1 cellular context compared by ENCODE assay signal in genomic region chr17:80970044-80970761, GRCh38.
TF ChIP-seq lines count a peak whose summit lies in the region.

No MANE protein-coding gene starts in this region.

TF ChIP-seq in HepG2, 621 proteins besides CTCF, POLR2A, EP300 and RAD21 (continued from another document and continues in another):
- TF ChIP-seq, protein P1, sequence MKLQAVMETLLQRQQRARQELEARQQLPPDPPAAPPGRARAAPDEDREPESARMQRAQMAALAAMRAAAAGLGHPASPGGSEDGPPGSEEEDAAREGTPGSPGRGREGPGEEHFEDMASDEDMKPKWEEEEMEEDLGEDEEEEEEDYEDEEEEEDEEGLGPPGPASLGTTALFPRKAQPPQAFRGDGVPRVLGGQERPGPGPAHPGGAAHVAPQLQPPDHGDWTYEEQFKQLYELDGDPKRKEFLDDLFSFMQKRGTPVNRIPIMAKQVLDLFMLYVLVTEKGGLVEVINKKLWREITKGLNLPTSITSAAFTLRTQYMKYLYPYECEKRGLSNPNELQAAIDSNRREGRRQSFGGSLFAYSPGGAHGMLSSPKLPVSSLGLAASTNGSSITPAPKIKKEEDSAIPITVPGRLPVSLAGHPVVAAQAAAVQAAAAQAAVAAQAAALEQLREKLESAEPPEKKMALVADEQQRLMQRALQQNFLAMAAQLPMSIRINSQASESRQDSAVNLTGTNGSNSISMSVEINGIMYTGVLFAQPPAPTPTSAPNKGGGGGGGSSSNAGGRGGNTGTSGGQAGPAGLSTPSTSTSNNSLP (IDR thresholded peaks at IDR 0.05; ENCODE audit: low read depth, low read length), result no peak
- TF ChIP-seq CHCHD3 (CRISPR knock-in tag; IDR thresholded peaks at IDR 0.05) (0 out of 2 replicates have a peak, but pooled peaks have one; percentile 2), ZNF441 (CRISPR knock-in tag; IDR thresholded peaks at IDR 0.05; ENCODE audit: borderline replicate concordance) (no peak), SMAD9 (CRISPR knock-in tag; IDR thresholded peaks at IDR 0.05) (no peak), POGZ (CRISPR knock-in tag; IDR thresholded peaks at IDR 0.05) (no peak), ZBED4 (CRISPR knock-in tag; IDR thresholded peaks at IDR 0.05; ENCODE audit: borderline replicate concordance) (no peak), NR3C1 (CRISPR knock-in tag; IDR thresholded peaks at IDR 0.05) (no peak), ZNF329 (CRISPR knock-in tag; IDR thresholded peaks at IDR 0.05; ENCODE audit: low read depth) (no peak), ELF4 (CRISPR knock-in tag; IDR thresholded peaks at IDR 0.05; ENCODE audit: borderline replicate concordance) (no peak), MTA3 (CRISPR knock-in tag; IDR thresholded peaks at IDR 0.05) (no peak), ZBTB33 (CRISPR knock-in tag; IDR thresholded peaks at IDR 0.05) (0 out of 2 replicates have a peak, but pooled peaks have one; percentile 20), SIN3B (IDR thresholded peaks at IDR 0.05; ENCODE audit: low read length) (no peak), RNF2 (conservative IDR thresholded peaks at IDR 0.05; ENCODE audit: low read depth) (no peak), ATAD3A (CRISPR knock-in tag; IDR thresholded peaks at IDR 0.05) (no peak), MAFK (conservative IDR thresholded peaks at IDR 0.05 in 1 of 2, IDR thresholded peaks at IDR 0.05 in 1 of 2; ENCODE audit: low read length in 2 of 2) (no peak), ARHGAP35 (CRISPR knock-in tag; IDR thresholded peaks at IDR 0.05; ENCODE audit: borderline replicate concordance) (no peak), STAG1 (CRISPR knock-in tag; IDR thresholded peaks at IDR 0.05) (peak; percentile 76), FOXA1 (IDR thresholded peaks at IDR 0.05) (no peak), FOXA1 (CRISPR knock-in tag; IDR thresholded peaks at IDR 0.05) (0 out of 2 replicates have a peak, but pooled peaks have one; percentile 2), ZNF879 (CRISPR knock-in tag; IDR thresholded peaks at IDR 0.05) (no peak), HNRNPLL (IDR thresholded peaks at IDR 0.05; ENCODE audit: low read depth, low read length, poor library complexity, severe bottlenecking) (peak; percentile 28), ZNF772 (CRISPR knock-in tag; IDR thresholded peaks at IDR 0.05) (0 out of 2 replicates have a peak, but pooled peaks have one; percentile 35), ZFP1 (CRISPR knock-in tag; IDR thresholded peaks at IDR 0.05) (no peak), ZBTB38 (CRISPR knock-in tag; IDR thresholded peaks at IDR 0.05) (peak; percentile 64; the same call in 1 of the 2 replicates), PHB2 (IDR thresholded peaks at IDR 0.05; ENCODE audit: partially characterized antibody) (no peak), ZNF30 (CRISPR knock-in tag; IDR thresholded peaks at IDR 0.05) (no peak), AGO1 (IDR thresholded peaks at IDR 0.05; ENCODE audit: low read depth, low read length, poor library complexity, severe bottlenecking) (peak; percentile 85), LRRFIP1 (CRISPR knock-in tag; conservative IDR thresholded peaks at IDR 0.05) (no peak), NFYC (CRISPR knock-in tag; IDR thresholded peaks at IDR 0.05) (no peak), ZNF124 (CRISPR knock-in tag; IDR thresholded peaks at IDR 0.05) (no peak), SPEN (CRISPR knock-in tag; IDR thresholded peaks at IDR 0.05; ENCODE audit: low read depth) (no peak; the same call in 1 of the 2 replicates), ZNF337 (CRISPR knock-in tag; IDR thresholded peaks at IDR 0.05; ENCODE audit: borderline replicate concordance, low read depth) (no peak), ZNF225 (CRISPR knock-in tag; IDR thresholded peaks at IDR 0.05) (0 out of 2 replicates have a peak, but pooled peaks have one; percentile 31), TBX2 (CRISPR knock-in tag; IDR thresholded peaks at IDR 0.05; ENCODE audit: borderline replicate concordance) (peak; percentile 29; the same call in 1 of the 2 replicates), KLF6 (CRISPR knock-in tag; IDR thresholded peaks at IDR 0.05) (no peak), ZBTB43 (CRISPR knock-in tag; conservative IDR thresholded peaks at IDR 0.05) (no peak), ELF1 (CRISPR knock-in tag; IDR thresholded peaks at IDR 0.05) (no peak), RXRA (CRISPR knock-in tag; IDR thresholded peaks at IDR 0.05) (0 out of 2 replicates have a peak, but pooled peaks have one; percentile 14), SIX1 (CRISPR knock-in tag; IDR thresholded peaks at IDR 0.05; ENCODE audit: borderline replicate concordance) (no peak), ZNF276 (CRISPR knock-in tag; IDR thresholded peaks at IDR 0.05; ENCODE audit: low read depth) (no peak), TOE1 (CRISPR knock-in tag; IDR thresholded peaks at IDR 0.05) (no peak), ZNF33A (CRISPR knock-in tag; IDR thresholded peaks at IDR 0.05; ENCODE audit: borderline replicate concordance) (no peak), UBTF (CRISPR knock-in tag; IDR thresholded peaks at IDR 0.05) (0 out of 2 replicates have a peak, but pooled peaks have one; percentile 13), RORA (CRISPR knock-in tag; IDR thresholded peaks at IDR 0.05) (no peak), HNRNPL (IDR thresholded peaks at IDR 0.05; ENCODE audit: low read depth, low read length) (0 out of 2 replicates have a peak, but pooled peaks have one; percentile 1), KDM5B (CRISPR knock-in tag; IDR thresholded peaks at IDR 0.05; ENCODE audit: borderline replicate concordance) (peak; percentile 22; the same call in 1 of the 2 replicates), ZNF331 (CRISPR knock-in tag; IDR thresholded peaks at IDR 0.05) (no peak)
- TF ChIP-seq, protein P2, sequence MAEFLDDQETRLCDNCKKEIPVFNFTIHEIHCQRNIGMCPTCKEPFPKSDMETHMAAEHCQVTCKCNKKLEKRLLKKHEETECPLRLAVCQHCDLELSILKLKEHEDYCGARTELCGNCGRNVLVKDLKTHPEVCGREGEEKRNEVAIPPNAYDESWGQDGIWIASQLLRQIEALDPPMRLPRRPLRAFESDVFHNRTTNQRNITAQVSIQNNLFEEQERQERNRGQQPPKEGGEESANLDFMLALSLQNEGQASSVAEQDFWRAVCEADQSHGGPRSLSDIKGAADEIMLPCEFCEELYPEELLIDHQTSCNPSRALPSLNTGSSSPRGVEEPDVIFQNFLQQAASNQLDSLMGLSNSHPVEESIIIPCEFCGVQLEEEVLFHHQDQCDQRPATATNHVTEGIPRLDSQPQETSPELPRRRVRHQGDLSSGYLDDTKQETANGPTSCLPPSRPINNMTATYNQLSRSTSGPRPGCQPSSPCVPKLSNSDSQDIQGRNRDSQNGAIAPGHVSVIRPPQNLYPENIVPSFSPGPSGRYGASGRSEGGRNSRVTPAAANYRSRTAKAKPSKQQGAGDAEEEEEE (CRISPR knock-in tag; IDR thresholded peaks at IDR 0.05; ENCODE audit: borderline replicate concordance), result no peak
